8 cellular contexts compared by ENCODE assay signal in genomic region chr19:13089139-13089856, GRCh38. TPM values are rescaled to one million over a fixed set of nuclear protein-coding genes. Genes with fewer than 3 reads are reported as not detected.
DNase-seq lines count a peak whose midpoint lies in the region; ATAC-seq and TF ChIP-seq lines count a peak whose summit lies in the region.

No MANE protein-coding gene starts in this region.

- in situ Hi-C loops in brain microvascular endothelial cell (cut with HindIII; ENCODE audit: low pct_ligation_motif_present, low sequenced_read_pairs), result no loop called here

- intact Hi-C loops in CD14-positive monocyte (cut with micrococcal nuclease), result no loop called here

- TF ChIP-seq CTCF in CD14-positive monocyte (IDR thresholded peaks at IDR 0.05), result peak; percentile 33
- TF ChIP-seq CTCF in HEK293 (tag by site-specific recombination; IDR thresholded peaks at IDR 0.05), result peak; percentile 88
- TF ChIP-seq CTCF in brain microvascular endothelial cell (IDR thresholded peaks at IDR 0.05; ENCODE audit: low read depth, low read length, missing control alignments), result peak; percentile 68

- no peaks in the 10 kb centered on the region for H3K9me3 ChIP-seq in HEK293 (ENCODE audit: control insufficient read depth, insufficient read depth, low read depth, low read length)

- H3K36me3 ChIP-seq in HEK293 (ENCODE audit: control insufficient read depth in 2 of 2, insufficient read depth in 1 of 2, low read length in 2 of 2), result no peaks in the 10 kb centered on the region
- no peaks in the 10 kb centered on the region for H3K36me3 ChIP-seq in brain microvascular endothelial cell (replicated peaks)

- POLR2A ChIA-PET in HEK293 (lab: Yijun Ruan, JAX), result no interaction called here

- H3K4me3 ChIP-seq in HEK293 (ENCODE audit: low read depth, low read length), result no peak overlapping the region
- no peak overlapping the region for H3K4me3 ChIP-seq in brain microvascular endothelial cell (ENCODE audit: low read depth, low read length)

- ATAC-seq in natural killer cell treated with Interleukin-12 subunit alpha and Interleukin-12 subunit beta and Interleukin-15 and Interleukin-18, amount 100 ng/mL, for 72 hours, result peak in 1 of 2 donors; percentile 41

- peaks cover 19% of the 10 kb centered on the region for H3K4me1 Mint-ChIP-seq in CD14-positive monocyte
- no peaks in the 10 kb centered on the region for H3K4me1 Mint-ChIP-seq in natural killer cell treated with Interleukin-12 subunit alpha and Interleukin-12 subunit beta and Interleukin-15 and Interleukin-18, amount 100 ng/mL, for 72 hours (ENCODE audit: low read depth in 2 of 2)
- H3K4me1 Mint-ChIP-seq in T-helper 2 cell treated with Interferon-gamma antibody and Interleukin-4, amounts not matched to agents 5 μg/mL and 100 μg/mL, for 36 hours (ENCODE audit: low read depth), result peaks cover 4% of the 10 kb centered on the region

- H3K4me1 ChIP-seq in HEK293 (ENCODE audit: control insufficient read depth, insufficient read depth, low read length), result no peaks in the 10 kb centered on the region

- H3K27ac Mint-ChIP-seq in CD14-positive monocyte, result no peak overlapping the region
- no peak overlapping the region for H3K27ac Mint-ChIP-seq in natural killer cell treated with Interleukin-12 subunit alpha and Interleukin-12 subunit beta and Interleukin-15 and Interleukin-18, amount 100 ng/mL, for 72 hours
- H3K27ac Mint-ChIP-seq in T-helper 2 cell treated with Interferon-gamma antibody and Interleukin-4, amounts not matched to agents 5 μg/mL and 100 μg/mL, for 36 hours, result no peak overlapping the region

- H3K27me3 ChIP-seq in brain microvascular endothelial cell (replicated peaks), result no peaks in the 10 kb centered on the region

- H3K27ac ChIP-seq in HEK293 (ENCODE audit: extremely low read depth, low read depth, low read length), result no peak overlapping the region
- H3K27ac ChIP-seq in brain microvascular endothelial cell, result no peak overlapping the region

- CTCF ChIA-PET in HEK293 (lab: Yijun Ruan, JAX), result interaction anchor here (0.8 to 7.7 kb wide), 5 partner anchors 29 to 124 kb away, joined by 3 to 274 read pairs (median 4); no protein-coding TSS in a partner anchor

- no peak for DNase-seq in CD14-positive monocyte (ENCODE audit: low spot score)
- DNase-seq in brain microvascular endothelial cell, result no peak
- DNase-seq in natural killer cell treated with Interleukin-12 subunit alpha and Interleukin-12 subunit beta and Interleukin-15 and Interleukin-18, amount 100 ng/mL, for 72 hours (ENCODE audit: low spot score), result no peak
- no peak for DNase-seq in NOMO-1 (lab: John Stamatoyannopoulos, UW; ENCODE audit: unreplicated experiment in 2 of 2)
- no peak for DNase-seq in AG08396 (ENCODE audit: low spot score)
- no peak for DNase-seq in T-helper 2 cell treated with Interferon-gamma antibody and Interleukin-4, amounts not matched to agents 5 μg/mL and 100 μg/mL, for 36 hours (ENCODE audit: low spot score)
- DNase-seq in MV-4-11 (lab: John Stamatoyannopoulos, UW), result no peak

- H3K9me3 Mint-ChIP-seq in CD14-positive monocyte, result no peaks in the 10 kb centered on the region
- no peaks in the 10 kb centered on the region for H3K9me3 Mint-ChIP-seq in natural killer cell treated with Interleukin-12 subunit alpha and Interleukin-12 subunit beta and Interleukin-15 and Interleukin-18, amount 100 ng/mL, for 72 hours
- H3K9me3 Mint-ChIP-seq in T-helper 2 cell treated with Interferon-gamma antibody and Interleukin-4, amounts not matched to agents 5 μg/mL and 100 μg/mL, for 36 hours, result no peaks in the 10 kb centered on the region

- no peaks in the 10 kb centered on the region for H3K36me3 Mint-ChIP-seq in CD14-positive monocyte
- H3K36me3 Mint-ChIP-seq in natural killer cell treated with Interleukin-12 subunit alpha and Interleukin-12 subunit beta and Interleukin-15 and Interleukin-18, amount 100 ng/mL, for 72 hours, result no peaks in the 10 kb centered on the region
- no peaks in the 10 kb centered on the region for H3K36me3 Mint-ChIP-seq in T-helper 2 cell treated with Interferon-gamma antibody and Interleukin-4, amounts not matched to agents 5 μg/mL and 100 μg/mL, for 36 hours (ENCODE audit: low read depth)

- H3K27me3 Mint-ChIP-seq in CD14-positive monocyte (ENCODE audit: low read depth in 3 of 3), result peaks cover 3 to 7% (median 5%) of the 10 kb centered on the region in 3 donors
- peaks cover 0 to 17% of the 10 kb centered on the region in 2 donors for H3K27me3 Mint-ChIP-seq in natural killer cell treated with Interleukin-12 subunit alpha and Interleukin-12 subunit beta and Interleukin-15 and Interleukin-18, amount 100 ng/mL, for 72 hours
- H3K27me3 Mint-ChIP-seq in T-helper 2 cell treated with Interferon-gamma antibody and Interleukin-4, amounts not matched to agents 5 μg/mL and 100 μg/mL, for 36 hours (ENCODE audit: low read depth), result peaks cover 11% of the 10 kb centered on the region

- no peak overlapping the region for H3K4me3 Mint-ChIP-seq in CD14-positive monocyte
- peak overlapping the region; percentile 10 for H3K4me3 Mint-ChIP-seq in natural killer cell treated with Interleukin-12 subunit alpha and Interleukin-12 subunit beta and Interleukin-15 and Interleukin-18, amount 100 ng/mL, for 72 hours
- H3K4me3 Mint-ChIP-seq in T-helper 2 cell treated with Interferon-gamma antibody and Interleukin-4, amounts not matched to agents 5 μg/mL and 100 μg/mL, for 36 hours, result no peak overlapping the region

TF ChIP-seq in HEK293, 187 proteins besides CTCF, POLR2A, EP300 and RAD21 (continues in another document):
- TF ChIP-seq KLF8 (tag by site-specific recombination; IDR thresholded peaks at IDR 0.05) (no peak), MZF1 (tag by site-specific recombination; IDR thresholded peaks at IDR 0.05; ENCODE audit: borderline replicate concordance) (no peak), PRDM6 (tag by site-specific recombination; IDR thresholded peaks at IDR 0.05) (no peak), ZBTB1 (tag by site-specific recombination; IDR thresholded peaks at IDR 0.05) (no peak), PRDM10 (tag by site-specific recombination; IDR thresholded peaks at IDR 0.05) (no peak), ZNF514 (tag by site-specific recombination; IDR thresholded peaks at IDR 0.05) (no peak), OSR2 (tag by site-specific recombination; IDR thresholded peaks at IDR 0.05) (no peak), ZNF23 (tag by site-specific recombination; IDR thresholded peaks at IDR 0.05; ENCODE audit: borderline replicate concordance) (no peak)

RNA-seq across cellular contexts. Expression of gene LYL1, which starts 13.4 kb away (rescaled TPM):
- 10 to 100 TPM; 35.7 to 37.1 TPM for polyA plus RNA-seq in CD14-positive monocyte
- 1 to 10 TPM in 1 of 2 donors, under 1 TPM in 1; 0.86 to 1.4 TPM for total RNA-seq in natural killer cell treated with Interleukin-12 subunit alpha and Interleukin-12 subunit beta and Interleukin-15 and Interleukin-18, amount 100 ng/mL, for 72 hours

RNA-seq across cellular contexts. Expression of gene TRMT1, which starts 27.2 kb away (rescaled TPM):
- polyA plus RNA-seq in CD14-positive monocyte, result 10 to 100 TPM; 14.5 TPM
- 100 to 1,000 TPM in 1 of 2 donors, 10 to 100 TPM in 1; 54.6 to 120 TPM for total RNA-seq in natural killer cell treated with Interleukin-12 subunit alpha and Interleukin-12 subunit beta and Interleukin-15 and Interleukin-18, amount 100 ng/mL, for 72 hours

RNA-seq across cellular contexts. Expression of gene NACC1, which starts 28.8 kb away (rescaled TPM):
- 1 to 10 TPM; 1.1 to 2.2 TPM for polyA plus RNA-seq in CD14-positive monocyte
- total RNA-seq in natural killer cell treated with Interleukin-12 subunit alpha and Interleukin-12 subunit beta and Interleukin-15 and Interleukin-18, amount 100 ng/mL, for 72 hours, result 100 to 1,000 TPM; 129 to 138 TPM

Comparison
In these comparisons a context has a peak if more than half of its experiments do, and no peak if none do; other contexts are left out.
1. CTCF ChIP-seq: peak in every context shown above with its lines; median percentile 88 in HEK293; 68 in brain microvascular endothelial cell; 33 in CD14-positive monocyte.